28 cellular contexts compared by ENCODE assay signal in the genomic region with DNA sequence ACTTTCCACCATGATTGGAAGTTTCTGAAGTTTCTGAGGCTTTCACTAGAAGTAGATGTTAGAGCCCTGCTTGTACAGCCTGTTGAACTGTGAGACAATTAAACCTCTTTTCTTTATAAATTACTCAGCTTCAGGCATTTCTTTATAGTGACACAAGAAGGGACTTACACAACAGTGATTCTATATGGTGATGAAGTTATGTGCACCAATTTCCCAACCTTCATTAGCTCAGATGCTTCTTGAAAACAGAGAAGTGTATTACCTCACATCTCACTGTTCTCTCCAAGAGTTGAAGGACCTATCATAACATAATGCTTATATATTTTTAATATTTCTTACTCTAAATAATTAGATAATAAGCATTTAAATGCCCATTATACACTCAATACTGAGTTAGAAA.
"Had no signal": no experiment of that assay in that cellular context is flagged by ENCODE, and none has a peak within 500 bp of the region (broad histone marks: within the 10 kb centered on the region; RNA-seq: fewer than 3 reads in every experiment).

No MANE protein-coding gene starts in this region.

- FAIRE-seq: endometrium, endothelial cell of umbilical vein, frontal cortex had no signal

- H3K27me3 ChIP-seq: adrenal gland, ascending aorta, brain microvascular endothelial cell, colonic mucosa had no signal

- H3K4me3 ChIP-seq: adrenal gland, ascending aorta, colonic mucosa had no signal

- DNase-seq: activated CD4-positive, alpha-beta memory T cell treated with anti-CD3 and anti-CD28 coated beads for 36 hours; activated CD4-positive, alpha-beta T cell treated with anti-CD3 and anti-CD28 coated beads for 36 hours; activated CD4-positive, alpha-beta T cell treated with anti-CD3 and anti-CD28 coated beads, Interleukin-2, amount 10 ng/mL, durations not matched to agents 24 days and 14 days; activated CD4-positive, CD25-positive, alpha-beta regulatory T cell; activated CD4-positive, CD25-positive, alpha-beta regulatory T cell treated with anti-CD3 and anti-CD28 coated beads, Interleukin-2, amount 50 U/mL, for 72 hours; activated CD8-positive, alpha-beta memory T cell treated with anti-CD3 and anti-CD28 coated beads, Interleukin-2, amount 10 ng/mL, durations not matched to agents 7 days and 5 days; activated CD8-positive, alpha-beta memory T cell treated with anti-CD3 and anti-CD28 coated beads, Interleukin-2, amount 50 U/mL, for 4 hours; activated CD8-positive, alpha-beta T cell treated with anti-CD3 and anti-CD28 coated beads, Interleukin-2, amount 10 ng/mL, durations not matched to agents 7 days and 5 days; activated effector memory CD4-positive, alpha-beta T cell treated with anti-CD3 and anti-CD28 coated beads, Interleukin-2, amount 50 U/mL, for 16 hours; activated naive CD4-positive, alpha-beta T cell treated with anti-CD3 and anti-CD28 coated beads for 36 hours; activated naive CD8-positive, alpha-beta T cell treated with anti-CD3 and anti-CD28 coated beads for 36 hours; activated naive CD8-positive, alpha-beta T cell treated with anti-CD3 and anti-CD28 coated beads, Interleukin-2, amount 50 U/mL, for 24 hours; activated T-cell treated with anti-CD3 and anti-CD28 coated beads, Interleukin-2, amount 50 U/mL, for 1 hour; activated T-cell treated with anti-CD3 and anti-CD28 coated beads, Interleukin-2, amount 50 U/mL, for 48 hours; adrenal gland; brain microvascular endothelial cell; caudate nucleus; colonic mucosa; effector CD8-positive, alpha-beta T cell; head of caudate nucleus; T-helper 1 cell; T-helper 17 cell; T1000 had no signal

- H3K36me3 ChIP-seq: adrenal gland, ascending aorta, brain microvascular endothelial cell, colonic mucosa had no signal

- ATAC-seq: activated CD4-positive, alpha-beta T cell treated with anti-CD3 and anti-CD28 coated beads for 36 hours; activated CD8-positive, alpha-beta memory T cell treated with anti-CD3 and anti-CD28 coated beads, Interleukin-2, amount 10 ng/mL, durations not matched to agents 7 days and 5 days; activated CD8-positive, alpha-beta T cell treated with anti-CD3 and anti-CD28 coated beads, Interleukin-2, amount 10 ng/mL, durations not matched to agents 7 days and 5 days; activated naive CD8-positive, alpha-beta T cell treated with anti-CD3 and anti-CD28 coated beads, Interleukin-2, amount 50 U/mL, for 24 hours; esophagus mucosa; T-helper 17 cell had no signal
